1 cellular context compared by ENCODE assay signal in the genomic region with DNA sequence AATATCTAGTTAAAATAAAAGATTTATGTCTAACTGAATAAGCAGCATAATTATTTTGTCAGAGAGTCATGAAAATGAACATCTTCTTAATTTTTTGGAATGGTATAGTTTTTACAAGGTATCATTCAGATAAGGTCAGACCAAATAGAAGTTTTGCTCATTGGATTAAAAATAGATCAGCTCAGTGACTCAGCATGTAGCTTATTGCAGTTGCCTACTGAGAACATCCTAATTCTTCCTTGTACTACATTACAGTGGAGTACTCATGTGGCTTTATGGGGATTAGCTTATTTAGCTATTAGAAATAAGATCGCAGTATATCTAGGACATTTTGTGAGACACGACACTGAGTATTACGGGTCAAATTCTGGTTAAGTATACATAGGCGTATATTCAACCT.
TF ChIP-seq lines count a peak whose summit lies in the region.

No MANE protein-coding gene starts in this region.

TF ChIP-seq in GM23338, 12 proteins besides CTCF, POLR2A, EP300 and RAD21 (continued from another document):
- TF ChIP-seq REST (IDR thresholded peaks at IDR 0.05; ENCODE audit: unreplicated experiment) (no peak), ZNF331 (CRISPR knock-in tag; IDR thresholded peaks at IDR 0.05; ENCODE audit: low read depth) (no peak)
